Comparison of ENCODE assay signal across 1 cellular context in genomic region chr7:106979551-106980357, GRCh38.
A peak's percentile ranks its signal among the peaks of the same experiment; 100 is the strongest.
TF ChIP-seq lines count a peak whose summit lies in the region.

No MANE protein-coding gene starts in this region.

TF ChIP-seq in K562, 482 proteins besides CTCF, POLR2A, EP300 and RAD21 (continued from another document):
- peak; percentile 48 for TF ChIP-seq PRDM10 (IDR thresholded peaks at IDR 0.05; ENCODE audit: partially characterized antibody)
- TF ChIP-seq ZBTB40 (IDR thresholded peaks at IDR 0.05): no peak
- no peak for TF ChIP-seq ZBTB40 (CRISPR knock-in tag; IDR thresholded peaks at IDR 0.05)
- 0 out of 2 replicates have a peak, but pooled peaks have one; percentile 15 for TF ChIP-seq STAT6 (CRISPR knock-in tag; IDR thresholded peaks at IDR 0.05)
- TF ChIP-seq ZNF140 (CRISPR knock-in tag; IDR thresholded peaks at IDR 0.05): no peak; the same call in 1 of the 2 replicates
- no peak for TF ChIP-seq GABPB1 (CRISPR knock-in tag; IDR thresholded peaks at IDR 0.05)
